8 cellular contexts compared by ENCODE assay signal in genomic region chr1:244046907-244047738, GRCh38. TPM values are rescaled to one million over a fixed set of nuclear protein-coding genes. Genes with fewer than 3 reads are reported as not detected.
DNase-seq lines count a peak whose midpoint lies in the region; TF ChIP-seq lines count a peak whose summit lies in the region.

No MANE protein-coding gene starts in this region.

- peak; percentile 27 for DNase-seq in activated T-cell treated with anti-CD3 and anti-CD28 coated beads, Interleukin-2, amount 50 U/mL, for 1 hour
- no peak for DNase-seq in activated T-cell treated with anti-CD3 and anti-CD28 coated beads, Interleukin-2, amount 50 U/mL, for 48 hours
- peak; percentile 57 for DNase-seq in RPMI7951 (ENCODE audit: low read depth)
- DNase-seq in dermis microvascular lymphatic vessel endothelial cell (ENCODE audit: low read depth in 2 of 2) = peak; percentile 60 to 75
- DNase-seq in GDM1 (lab: John Stamatoyannopoulos, UW) = no peak
- no peak for DNase-seq in GM13976 (ENCODE audit: low spot score)
- no peak for DNase-seq in stimulated activated CD4-positive, alpha-beta T cell treated with anti-CD3 and anti-CD28 coated beads, Interleukin-2, amount 100 ng/mL, for 24 hours

- peak overlapping the region; percentile 95 for H3K9ac ChIP-seq in muscle layer of colon (ENCODE audit: low read length)

- peak overlapping the region; percentile 78 to 91 for H3K4me3 ChIP-seq in muscle layer of colon (ENCODE audit: low read depth in 1 of 2, low read length in 2 of 2)

- H3K4me1 ChIP-seq in muscle layer of colon (ENCODE audit: insufficient read depth, low read length) = peaks cover 25% of the 10 kb centered on the region

- no peaks in the 10 kb centered on the region for H3K36me3 ChIP-seq in muscle layer of colon (ENCODE audit: insufficient read depth, low read length)

- H3K27me3 ChIP-seq in muscle layer of colon (ENCODE audit: control insufficient read depth in 1 of 2, insufficient read depth in 2 of 2, low read length in 2 of 2) = no peaks in the 10 kb centered on the region

- TF ChIP-seq CTCF in GM13976 (IDR thresholded peaks at IDR 0.05; ENCODE audit: borderline replicate concordance, control extremely low read depth, extremely low read depth, insufficient read depth, missing control alignments) = no peak

- peak overlapping the region; percentile 89 for H3K27ac ChIP-seq in muscle layer of colon (ENCODE audit: low read depth, low read length)

- in situ Hi-C loops in GM13976 (cut with MboI; ENCODE audit: low sequenced_read_pairs, unreplicated experiment) = no loop called here

- H3K9me3 ChIP-seq in muscle layer of colon (ENCODE audit: low read length) = no peaks in the 10 kb centered on the region

RNA-seq across cellular contexts. Expression of gene ZBTB18, which starts 4.0 kb away (rescaled TPM):
- total RNA-seq in RPMI7951 (2014; rRNA removed; shearing (Covaris generic)) = 13.6 and 16.5 TPM in 2 replicates
- 12.2 and 16.2 TPM in 2 replicates for total RNA-seq in dermis microvascular lymphatic vessel endothelial cell

Comparison
In these comparisons a context has a peak if more than half of its experiments do, and no peak if none do; other contexts are left out.
1. DNase-seq: peak in activated T-cell treated with anti-CD3 and anti-CD28 coated beads, Interleukin-2, amount 50 U/mL, for 1 hour (single experiment), RPMI7951 (single experiment) and dermis microvascular lymphatic vessel endothelial cell (2 of 2); none in activated T-cell treated with anti-CD3 and anti-CD28 coated beads, Interleukin-2, amount 50 U/mL, for 48 hours (0 of 2), GDM1 (single experiment), GM13976 (single experiment) and stimulated activated CD4-positive, alpha-beta T cell treated with anti-CD3 and anti-CD28 coated beads, Interleukin-2, amount 100 ng/mL, for 24 hours (0 of 2).